ENCODE assay signal across 8 cellular contexts in the genomic region with DNA sequence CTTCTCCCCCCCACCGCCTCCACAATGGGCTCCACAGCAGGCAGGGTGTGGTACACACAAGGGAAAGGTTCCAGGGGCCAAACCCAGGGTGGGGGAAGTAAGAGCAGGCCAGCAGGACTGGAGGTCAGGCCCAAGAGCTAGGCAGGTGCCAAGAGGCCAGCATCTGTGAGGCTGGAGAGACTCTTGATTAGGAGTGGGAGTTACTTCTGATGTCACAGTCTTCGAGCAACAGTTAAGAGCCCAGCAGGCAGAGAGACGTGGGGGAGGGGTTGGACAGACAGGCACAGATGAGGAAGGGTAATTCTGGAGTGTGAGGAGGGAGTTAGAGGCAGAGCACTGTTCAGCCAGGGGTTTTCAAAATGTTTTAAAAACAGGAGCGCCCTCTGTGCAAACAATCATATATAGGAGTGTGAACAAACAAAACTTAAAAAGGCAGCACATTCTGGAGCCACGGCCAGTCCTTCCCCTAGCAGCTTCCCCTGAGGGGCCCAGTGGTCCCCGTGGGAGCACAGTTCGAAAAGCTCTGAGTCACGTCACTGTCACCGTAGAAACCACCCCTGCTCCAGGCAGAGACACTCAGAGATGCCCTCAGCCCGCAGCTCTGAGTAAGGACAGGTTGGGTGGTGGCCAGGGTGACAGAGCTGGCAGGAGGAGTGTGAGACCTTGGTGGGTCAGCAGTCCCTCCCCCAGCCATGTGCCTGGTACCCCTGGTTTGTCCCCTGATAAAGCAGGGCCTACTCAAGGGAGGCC. TPM values are rescaled to one million over a fixed set of nuclear protein-coding genes. Genes with fewer than 3 reads are reported as not detected.
A peak's percentile ranks its signal among the peaks of the same experiment; 100 is the strongest.
DNase-seq lines count a peak whose midpoint lies in the region; ATAC-seq and TF ChIP-seq lines count a peak whose summit lies in the region.

No MANE protein-coding gene starts in this region.

- peaks cover 5% of the 10 kb centered on the region for H3K36me3 Mint-ChIP-seq in activated T-helper 2 cell treated with anti-CD3 and anti-CD28 coated beads, Interferon-gamma antibody, Interleukin-2, Interleukin-4, amounts not matched to agents 10 μg/mL and 5 μg/mL and 100 μg/mL, durations not matched to agents 14 hours and 24 hours and 36 hours (ENCODE audit: low read depth)

- no peak overlapping the region for H3K4me3 ChIP-seq in left ventricle myocardium inferior
- H3K4me3 ChIP-seq in skin epidermis = no peak overlapping the region

- H3K4me1 Mint-ChIP-seq in activated T-helper 2 cell treated with anti-CD3 and anti-CD28 coated beads, Interferon-gamma antibody, Interleukin-2, Interleukin-4, amounts not matched to agents 10 μg/mL and 5 μg/mL and 100 μg/mL, durations not matched to agents 14 hours and 24 hours and 36 hours (ENCODE audit: low read depth) = peaks cover 2% of the 10 kb centered on the region

- intact Hi-C loops in activated T-helper 2 cell treated with anti-CD3 and anti-CD28 coated beads, Interferon-gamma antibody, Interleukin-2, Interleukin-4, amounts not matched to agents 10 μg/mL and 5 μg/mL and 100 μg/mL, durations not matched to agents 14 hours and 24 hours and 36 hours (cut with micrococcal nuclease) = no loop called here
- intact Hi-C loops in left ventricle myocardium inferior (cut with micrococcal nuclease) = loop anchor here (5.0 kb wide), 1 partner anchor 102 kb away; no protein-coding TSS in a partner anchor

- no peaks in the 10 kb centered on the region for H3K27me3 ChIP-seq in left ventricle myocardium inferior (ENCODE audit: low read depth)

- H3K4me1 ChIP-seq in left ventricle myocardium inferior = peaks cover 39% of the 10 kb centered on the region

- H3K27ac Mint-ChIP-seq in activated T-helper 2 cell treated with anti-CD3 and anti-CD28 coated beads, Interferon-gamma antibody, Interleukin-2, Interleukin-4, amounts not matched to agents 10 μg/mL and 5 μg/mL and 100 μg/mL, durations not matched to agents 14 hours and 24 hours and 36 hours = peak overlapping the region; percentile 78

- ATAC-seq in GM18907 (IDR thresholded peaks at IDR 0.05; ENCODE audit: unreplicated experiment) = peak; percentile 43
- no peak for ATAC-seq in GM21528 (IDR thresholded peaks at IDR 0.05; ENCODE audit: low FRiP score, unreplicated experiment)
- no peak for ATAC-seq in GM18870 (IDR thresholded peaks at IDR 0.05; ENCODE audit: unreplicated experiment)

- TF ChIP-seq CTCF in left ventricle myocardium inferior (IDR thresholded peaks at IDR 0.05; ENCODE audit: borderline replicate concordance) = no peak

- H3K27ac ChIP-seq in left ventricle myocardium inferior (replicated peaks) = peak overlapping the region; percentile 95
- peak overlapping the region; percentile 20 to 90 (median 81) for H3K27ac ChIP-seq in skin epidermis

- H3K4me3 Mint-ChIP-seq in activated T-helper 2 cell treated with anti-CD3 and anti-CD28 coated beads, Interferon-gamma antibody, Interleukin-2, Interleukin-4, amounts not matched to agents 10 μg/mL and 5 μg/mL and 100 μg/mL, durations not matched to agents 14 hours and 24 hours and 36 hours (ENCODE audit: low read depth) = no peak overlapping the region

- no peaks in the 10 kb centered on the region for H3K9me3 ChIP-seq in left ventricle myocardium inferior (replicated peaks)

- no peaks in the 10 kb centered on the region for H3K27me3 Mint-ChIP-seq in activated T-helper 2 cell treated with anti-CD3 and anti-CD28 coated beads, Interferon-gamma antibody, Interleukin-2, Interleukin-4, amounts not matched to agents 10 μg/mL and 5 μg/mL and 100 μg/mL, durations not matched to agents 14 hours and 24 hours and 36 hours (ENCODE audit: low read depth)

- no peaks in the 10 kb centered on the region for H3K9me3 Mint-ChIP-seq in activated T-helper 2 cell treated with anti-CD3 and anti-CD28 coated beads, Interferon-gamma antibody, Interleukin-2, Interleukin-4, amounts not matched to agents 10 μg/mL and 5 μg/mL and 100 μg/mL, durations not matched to agents 14 hours and 24 hours and 36 hours

- H3K36me3 ChIP-seq in left ventricle myocardium inferior = peaks cover 3% of the 10 kb centered on the region

- peak; percentile 82 for DNase-seq in AG08396 (ENCODE audit: low spot score)
- DNase-seq in NCI-H1417 treated with DMSO at 0.1 percent for 48 hours (lab: John Stamatoyannopoulos, UW) = peak; percentile 35
- DNase-seq in activated T-helper 2 cell treated with anti-CD3 and anti-CD28 coated beads, Interferon-gamma antibody, Interleukin-2, Interleukin-4, amounts not matched to agents 10 μg/mL and 5 μg/mL and 100 μg/mL, durations not matched to agents 14 hours and 24 hours and 36 hours (ENCODE audit: low spot score) = no peak
- DNase-seq in left ventricle myocardium inferior = peak; percentile 80

RNA-seq across cellular contexts. Expression of a gene that starts 55.6 kb away (rescaled TPM):
- 23.7 and 27.2 TPM in 2 replicates for total RNA-seq in activated T-helper 2 cell treated with anti-CD3 and anti-CD28 coated beads, Interferon-gamma antibody, Interleukin-2, Interleukin-4, amounts not matched to agents 10 μg/mL and 5 μg/mL and 100 μg/mL, durations not matched to agents 14 hours and 24 hours and 36 hours
- 19.5 TPM for total RNA-seq in left ventricle myocardium inferior
